In genomic region chr1:239388578-239388977, GRCh38 we compare ENCODE assay signal across 20 cellular contexts. TPM values are rescaled to one million over a fixed set of nuclear protein-coding genes. Genes with fewer than 3 reads are reported as not detected.
DNase-seq lines count a peak whose midpoint lies in the region; ATAC-seq and TF ChIP-seq lines count a peak whose summit lies in the region.
"Had no signal": no experiment of that assay in that cellular context is flagged by ENCODE, and none has a peak within 500 bp of the region (broad histone marks: within the 10 kb centered on the region; RNA-seq: fewer than 3 reads in every experiment).

No MANE protein-coding gene starts in this region.

- H3K79me2 ChIP-seq in neural progenitor cell (ENCODE audit: low read depth) (no peaks in the 10 kb centered on the region), mammary epithelial cell (ENCODE audit: insufficient read depth, low read length) (no peaks in the 10 kb centered on the region)

- no peak overlapping the region for H3K9ac ChIP-seq in neural progenitor cell
- H3K9ac ChIP-seq in mammary epithelial cell (ENCODE audit: insufficient read depth, low read length) = no peak overlapping the region

- H3K27ac Mint-ChIP-seq in endothelial cell (ENCODE audit: unreplicated experiment) (no peak overlapping the region), neural progenitor cell (no peak overlapping the region), glutamatergic neuron (ENCODE audit: unreplicated experiment) (no peak overlapping the region)
- H3K27ac Mint-ChIP-seq: IgD-negative memory B cell; stimulated activated naive CD8-positive, alpha-beta T cell treated with anti-CD3 and anti-CD28 coated beads, Interleukin-15, Interleukin-2, amounts not matched to agents 100 ng/mL and 50 ng/mL, for 24 hours had no signal

- TF ChIP-seq CTCF in endothelial cell (IDR thresholded peaks at IDR 0.05; ENCODE audit: unreplicated experiment) (no peak), neural progenitor cell (IDR thresholded peaks at IDR 0.05) (no peak), mammary epithelial cell (conservative IDR thresholded peaks at IDR 0.05 in 1 of 2, IDR thresholded peaks at IDR 0.05 in 1 of 2; ENCODE audit: extremely low read depth in 1 of 2, insufficient read depth in 1 of 2, low read depth in 1 of 2, low read length in 2 of 2) (no peak), glutamatergic neuron (IDR thresholded peaks at IDR 0.05; ENCODE audit: partially characterized antibody, unreplicated experiment) (no peak)

- no peak for DNase-seq in right cardiac atrium
- DNase-seq in Right ventricle myocardium superior = no peak
- no peak for DNase-seq in endothelial cell (ENCODE audit: low spot score)
- no peak for DNase-seq in neural progenitor cell (ENCODE audit: low spot score)
- no peak for DNase-seq in mammary epithelial cell
- DNase-seq in glutamatergic neuron = no peak
- DNase-seq in left colon = no peak
- DNase-seq: activated CD4-positive, alpha-beta T cell treated with anti-CD3 and anti-CD28 coated beads for 4 hours; activated effector memory CD4-positive, alpha-beta T cell treated with Interleukin-2 at 50 U/mL for 16 hours; adrenal gland; Calu3; erythroblast; NCI-H1417 treated with DMSO at 0.1 percent for 48 hours; NCI-H510A treated with DMSO at 0.1 percent for 48 hours; spleen; stimulated activated CD4-positive, alpha-beta T cell treated with anti-CD3 and anti-CD28 coated beads, Interleukin-4, amount 100 ng/mL, for 24 hours had no signal

- CTCF ChIA-PET in mammary epithelial cell (lab: Charles Lee; ENCODE audit: low non-redundant PET) = no interaction called here

- ATAC-seq in right cardiac atrium = no peak
- no peak for ATAC-seq in Right ventricle myocardium superior (ENCODE audit: poor library complexity)
- no peak for ATAC-seq in GM21717 (IDR thresholded peaks at IDR 0.05; ENCODE audit: unreplicated experiment)
- ATAC-seq in left colon = no peak

- no peak overlapping the region for H2AFZ ChIP-seq in neural progenitor cell (replicated peaks)
- no peak overlapping the region for H2AFZ ChIP-seq in mammary epithelial cell (ENCODE audit: low read depth, low read length)

- H3K36me3 ChIP-seq in neural progenitor cell (no peaks in the 10 kb centered on the region), mammary epithelial cell (ENCODE audit: insufficient read depth, low read length) (no peaks in the 10 kb centered on the region)
- H3K36me3 ChIP-seq: adrenal gland, spleen had no signal

- H3K4me1 ChIP-seq in right cardiac atrium (ENCODE audit: control insufficient read depth, insufficient read depth, low read length) = no peaks in the 10 kb centered on the region
- peaks cover 4% of the 10 kb centered on the region for H3K4me1 ChIP-seq in neural progenitor cell
- peaks cover 19% of the 10 kb centered on the region for H3K4me1 ChIP-seq in mammary epithelial cell (ENCODE audit: insufficient read depth, low read length)
- H3K4me1 ChIP-seq: adrenal gland had no signal

- intact Hi-C loops in right cardiac atrium (cut with DNase I) = no loop called here
- intact Hi-C loops in Right ventricle myocardium superior (cut with DNase I) = no loop called here
- intact Hi-C loops in mammary epithelial cell (cut with micrococcal nuclease) = no loop called here
- intact Hi-C loops in left colon (cut with DNase I, micrococcal nuclease) = no loop called here

- H3K27ac ChIP-seq in right cardiac atrium (ENCODE audit: low read length) (no peak overlapping the region), neural progenitor cell (no peak overlapping the region), mammary epithelial cell (ENCODE audit: insufficient read depth, low read depth, low read length) (no peak overlapping the region)
- H3K27ac ChIP-seq: A549, adrenal gland, spleen had no signal

- H3K4me1 Mint-ChIP-seq in endothelial cell (ENCODE audit: unreplicated experiment) = peaks cover 51% of the 10 kb centered on the region
- peaks cover 14% of the 10 kb centered on the region for H3K4me1 Mint-ChIP-seq in neural progenitor cell
- H3K4me1 Mint-ChIP-seq in glutamatergic neuron (ENCODE audit: low read depth, unreplicated experiment) = peaks cover 4% of the 10 kb centered on the region
- H3K4me1 Mint-ChIP-seq: IgD-negative memory B cell had no signal

- H3K4me2 ChIP-seq in neural progenitor cell (no peak overlapping the region), mammary epithelial cell (ENCODE audit: insufficient read depth, low read depth, low read length) (no peak overlapping the region)

- H3K4me3 Mint-ChIP-seq in endothelial cell (ENCODE audit: unreplicated experiment) (peak overlapping the region; percentile 98), neural progenitor cell (peak overlapping the region; percentile 95), glutamatergic neuron (ENCODE audit: unreplicated experiment) (no peak overlapping the region)
- H3K4me3 Mint-ChIP-seq: IgD-negative memory B cell had no signal

- H3K27me3 Mint-ChIP-seq in endothelial cell (ENCODE audit: unreplicated experiment) (peaks cover 6% of the 10 kb centered on the region), neural progenitor cell (ENCODE audit: insufficient read depth, low read depth) (peaks cover 21% of the 10 kb centered on the region), glutamatergic neuron (ENCODE audit: unreplicated experiment) (peaks cover 2% of the 10 kb centered on the region)

- dilution Hi-C loops in mammary epithelial cell (cut with HindIII; ENCODE audit: low sequenced_read_pairs) = no loop called here

- 60% methylated on average over 9 of the region's 9 CpGs for WGBS in right cardiac atrium
- 86% methylated on average over 9 of the region's 9 CpGs for WGBS in mammary epithelial cell (ENCODE audit: low coverage, missing lambda C conversion rate)

- BruUV-seq in mammary epithelial cell (replicated peaks; lab: Mats Ljungman, UMichigan) = no TSS peak

- H3K36me3 Mint-ChIP-seq in endothelial cell (ENCODE audit: low read depth, unreplicated experiment) (peaks cover 4% of the 10 kb centered on the region), neural progenitor cell (no peaks in the 10 kb centered on the region), glutamatergic neuron (ENCODE audit: unreplicated experiment) (no peaks in the 10 kb centered on the region)

- H3F3A ChIP-seq in neural progenitor cell (ENCODE audit: low read depth) = peaks cover 11% of the 10 kb centered on the region

- H4K20me1 ChIP-seq in neural progenitor cell (ENCODE audit: low read depth) (no peaks in the 10 kb centered on the region), mammary epithelial cell (ENCODE audit: insufficient read depth, low read length) (no peaks in the 10 kb centered on the region)

- in situ Hi-C loops in mammary epithelial cell (cut with MboI; ENCODE audit: low sequenced_read_pairs in 2 of 2) = loop anchor here in 1 of 2 donors (25.0 kb wide), 1 partner anchor 1526 kb away; no protein-coding TSS in a partner anchor

- H3K9me3 Mint-ChIP-seq in endothelial cell (ENCODE audit: unreplicated experiment) (no peaks in the 10 kb centered on the region), neural progenitor cell (no peaks in the 10 kb centered on the region), glutamatergic neuron (ENCODE audit: unreplicated experiment) (peaks cover 9% of the 10 kb centered on the region)
- H3K9me3 Mint-ChIP-seq: stimulated activated naive CD8-positive, alpha-beta T cell treated with anti-CD3 and anti-CD28 coated beads, Interleukin-15, Interleukin-2, amounts not matched to agents 100 ng/mL and 50 ng/mL, for 24 hours had no signal

- H3K27me3 ChIP-seq in right cardiac atrium (ENCODE audit: control insufficient read depth, insufficient read depth) (no peaks in the 10 kb centered on the region), neural progenitor cell (peaks cover 74% of the 10 kb centered on the region), mammary epithelial cell (ENCODE audit: insufficient read depth, low read length) (peaks cover 17% of the 10 kb centered on the region)

- H3K4me3 ChIP-seq in right cardiac atrium (ENCODE audit: low read length) (peak overlapping the region; percentile 31), neural progenitor cell (no peak overlapping the region), mammary epithelial cell (replicated peaks in 1 of 3; ENCODE audit: insufficient read depth in 1 of 3, low read depth in 2 of 3, low read length in 3 of 3) (no peak overlapping the region)
- H3K4me3 ChIP-seq: A549 had no signal

- H3K9me3 ChIP-seq in right cardiac atrium (ENCODE audit: control insufficient read depth, low read length) (no peaks in the 10 kb centered on the region), neural progenitor cell (ENCODE audit: low read depth) (no peaks in the 10 kb centered on the region), mammary epithelial cell (replicated peaks; ENCODE audit: insufficient read depth, low read length) (no peaks in the 10 kb centered on the region)
- H3K9me3 ChIP-seq: A549, adrenal gland, spleen had no signal

RNA-seq across cellular contexts. Expression of gene CHRM3, which starts 2.2 kb away (rescaled TPM):
- under 1 TPM; 0.51 to 0.86 (median 0.84) TPM for total RNA-seq in right cardiac atrium
- 0.18 TPM for polyA plus RNA-seq in right cardiac atrium
- total RNA-seq in Right ventricle myocardium superior = 0.38 TPM
- total RNA-seq in endothelial cell (ENCODE audit: unreplicated experiment) = 41.7 TPM
- 2.4 and 4.5 TPM in 2 replicates for total RNA-seq in neural progenitor cell (ENCODE audit: low replicate concordance)
- total RNA-seq in mammary epithelial cell = 10 to 100 TPM in 1 of 2 donors, not detected in 1; 43.7 TPM
- 0.12 TPM for polyA plus RNA-seq in mammary epithelial cell
- not detected for polyA minus RNA-seq in mammary epithelial cell
- 1.3 TPM for total RNA-seq in glutamatergic neuron (ENCODE audit: unreplicated experiment)
- total RNA-seq in left colon = 10 to 100 TPM; 13.2 to 15.4 TPM
- polyA plus RNA-seq: IgD-negative memory B cell had no signal
